14 cellular contexts compared by ENCODE assay signal in the genomic region with DNA sequence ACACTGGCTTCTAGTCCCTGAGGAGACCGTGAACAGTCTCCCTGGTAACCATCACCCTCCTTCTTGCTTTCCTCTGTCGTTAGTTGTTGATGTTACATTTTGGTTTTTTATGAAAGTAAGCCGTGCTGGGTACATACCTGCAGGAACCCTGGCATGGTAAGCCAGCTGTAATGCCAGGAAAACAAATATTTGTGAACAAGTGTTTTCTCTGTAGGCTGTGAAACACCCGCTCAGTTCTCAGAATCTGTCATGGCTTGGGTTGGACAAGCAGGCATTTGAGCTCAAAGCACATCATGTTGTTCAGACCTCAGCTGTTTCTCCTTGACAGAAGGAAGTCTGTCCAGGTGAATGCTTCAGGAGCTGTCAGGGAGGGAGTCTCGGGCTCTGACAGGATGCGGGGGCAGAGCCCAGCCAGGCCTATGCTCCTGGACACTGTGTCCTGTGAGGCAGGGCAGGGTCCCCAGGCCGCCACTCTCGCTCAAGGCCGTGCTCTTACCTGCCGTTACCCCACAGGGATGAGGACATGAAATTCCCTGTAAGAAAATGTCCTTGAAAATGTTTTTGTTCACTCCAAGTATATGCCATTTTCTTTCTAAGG.
DNase-seq lines count a peak whose midpoint lies in the region; ATAC-seq, FAIRE-seq and TF ChIP-seq lines count a peak whose summit lies in the region.
"Had no signal": no experiment of that assay in that cellular context is flagged by ENCODE, and none has a peak within 500 bp of the region (broad histone marks: within the 10 kb centered on the region; RNA-seq: fewer than 3 reads in every experiment).

No MANE protein-coding gene starts in this region.

- H3K4me1 ChIP-seq in kidney (ENCODE audit: control insufficient read depth in 1 of 2, insufficient read depth in 1 of 2, low read depth in 1 of 2, low read length in 2 of 2) (peaks cover 4 to 5% of the 10 kb centered on the region in 2 donors), rectal smooth muscle tissue (ENCODE audit: control insufficient read depth, insufficient read depth, low read length) (peaks cover 21% of the 10 kb centered on the region)

- intact Hi-C loops in kidney (cut with DNase I), result no loop called here

- no peaks in the 10 kb centered on the region for H3K36me3 ChIP-seq in kidney (ENCODE audit: control insufficient read depth in 1 of 2, insufficient read depth in 2 of 2, low read length in 2 of 2)
- H3K36me3 ChIP-seq in rectal smooth muscle tissue (ENCODE audit: control insufficient read depth, insufficient read depth, low read length), result peaks cover 19% of the 10 kb centered on the region
- H3K36me3 ChIP-seq: BE2C had no signal

- H3K9ac ChIP-seq in kidney (ENCODE audit: low read length in 2 of 2) (no peak overlapping the region), rectal smooth muscle tissue (ENCODE audit: low read length) (no peak overlapping the region)

- H3K4me3 ChIP-seq in kidney (ENCODE audit: low read length in 2 of 2) (no peak overlapping the region), rectal smooth muscle tissue (ENCODE audit: low read length) (no peak overlapping the region)

- H3K27ac ChIP-seq in C4-2B, result peak overlapping the region; percentile 40
- H3K27ac ChIP-seq in kidney (ENCODE audit: low read depth in 2 of 2, low read length in 2 of 2), result no peak overlapping the region
- peak overlapping the region; percentile 81 for H3K27ac ChIP-seq in rectal smooth muscle tissue (ENCODE audit: low read depth, low read length)

- H3K27me3 ChIP-seq in rectal smooth muscle tissue (ENCODE audit: control insufficient read depth, insufficient read depth, low read length), result no peaks in the 10 kb centered on the region
- H3K27me3 ChIP-seq: BE2C had no signal

- H3K9me3 ChIP-seq in kidney (ENCODE audit: control insufficient read depth in 1 of 2, low read length in 2 of 2), result no peaks in the 10 kb centered on the region
- H3K9me3 ChIP-seq: BE2C had no signal

- TF ChIP-seq CTCF in C4-2B (conservative IDR thresholded peaks at IDR 0.05), result no peak
- TF ChIP-seq CTCF in kidney (IDR thresholded peaks at IDR 0.05; ENCODE audit: borderline replicate concordance, extremely low read depth, insufficient read depth), result no peak

- no peak for FAIRE-seq in kidney (lab: Jason Lieb, UNC)
- FAIRE-seq: H1 had no signal

- ATAC-seq in GM18907 (IDR thresholded peaks at IDR 0.05; ENCODE audit: unreplicated experiment), result no peak

- DNase-seq in NCI-H2029 treated with DMSO at 0.1 percent for 48 hours (lab: John Stamatoyannopoulos, UW), result peak; percentile 52
- peak; percentile 62 for DNase-seq in kidney
- no peak for DNase-seq in COLO668 (lab: John Stamatoyannopoulos, UW; ENCODE audit: unreplicated experiment)
- DNase-seq in stimulated activated CD4-positive, alpha-beta T cell treated with anti-CD3 and anti-CD28 coated beads, Interleukin-4, amount 100 ng/mL, for 24 hours, result no peak
- no peak for DNase-seq in NCI-H345 treated with DMSO at 0.1 percent for 48 hours (lab: John Stamatoyannopoulos, UW; ENCODE audit: unreplicated experiment)
- DNase-seq: activated naive CD4-positive, alpha-beta T cell; BE2C; RPMI8226; stimulated activated naive CD4-positive, alpha-beta T cell; T-helper 1 cell had no signal

Comparison
In these comparisons a context has a peak if more than half of its experiments do, and no peak if none do; other contexts are left out.
1. H3K27ac ChIP-seq: peak in C4-2B (single experiment) and rectal smooth muscle tissue (single experiment); none in kidney (0 of 2).
2. DNase-seq: peak in NCI-H2029 treated with DMSO at 0.1 percent for 48 hours (single experiment) and kidney (single experiment); none in COLO668 (single experiment), stimulated activated CD4-positive, alpha-beta T cell treated with anti-CD3 and anti-CD28 coated beads, Interleukin-4, amount 100 ng/mL, for 24 hours (single experiment) and NCI-H345 treated with DMSO at 0.1 percent for 48 hours (single experiment).